In genomic region chr12:107864235-107864634, GRCh38 we compare ENCODE assay signal across 13 cellular contexts.
A peak's percentile ranks its signal among the peaks of the same experiment; 100 is the strongest.
DNase-seq lines count a peak whose midpoint lies in the region; TF ChIP-seq lines count a peak whose summit lies in the region.
"Had no signal": no experiment of that assay in that cellular context is flagged by ENCODE, and none has a peak within 500 bp of the region (broad histone marks: within the 10 kb centered on the region; RNA-seq: fewer than 3 reads in every experiment).

No MANE protein-coding gene starts in this region.

- no peak for TF ChIP-seq EP300 in sigmoid colon (IDR thresholded peaks at IDR 0.05)

- H3K4me1 ChIP-seq in sigmoid colon: peaks cover 0 to 9% (median 3%) of the 10 kb centered on the region in 4 donors

- DNase-seq in NCI-H69 (lab: John Stamatoyannopoulos, UW): peak; percentile 31
- DNase-seq in iPS-NIHi11 (ENCODE audit: low spot score): peak; percentile 42
- no peak for DNase-seq in sigmoid colon
- no peak for DNase-seq in AML-193 (lab: John Stamatoyannopoulos, UW)
- no peak for DNase-seq in WERI-Rb-1
- no peak for DNase-seq in NCI-H774 (lab: John Stamatoyannopoulos, UW)
- DNase-seq: activated CD8-positive, alpha-beta T cell treated with anti-CD3 and anti-CD28 coated beads for 36 hours; CD4-positive, alpha-beta memory T cell; effector CD8-positive, alpha-beta T cell; NCI-H1436 treated with DMSO at 0.1 percent for 48 hours had no signal

- TF ChIP-seq CTCF in sigmoid colon (IDR thresholded peaks at IDR 0.05) (no peak), WERI-Rb-1 (IDR thresholded peaks at IDR 0.05; ENCODE audit: low read depth, low read length) (no peak)

- no peaks in the 10 kb centered on the region for H3K9me3 Mint-ChIP-seq in dendritic cell treated with granulocyte-macrophage colony-stimulating factor and Interleukin-4, amounts not matched to agents 40 ng/mL and 50 ng/mL, for 4 days
- H3K9me3 Mint-ChIP-seq: activated CD8-positive, alpha-beta T cell treated with anti-CD3 and anti-CD28 coated beads for 36 hours; T-helper 1 cell treated with Interleukin-12 subunit alpha and Interleukin-12 subunit beta and Interleukin-4 antibody, amounts not matched to agents 30 μg/mL and 1 μg/mL, for 36 hours had no signal

- TF ChIP-seq POLR2A in sigmoid colon (IDR thresholded peaks at IDR 0.05): no peak

- peaks cover 63% of the 10 kb centered on the region for H3K27me3 Mint-ChIP-seq in dendritic cell treated with granulocyte-macrophage colony-stimulating factor and Interleukin-4, amounts not matched to agents 40 ng/mL and 50 ng/mL, for 4 days

- H3K27me3 ChIP-seq in sigmoid colon (peaks cover 0 to 47% (median 0%) of the 10 kb centered on the region in 3 donors), WERI-Rb-1 (ENCODE audit: insufficient read depth, low read depth, severe bottlenecking) (peaks cover 37% of the 10 kb centered on the region)

- 19 to 21% methylated on average over 33 of the region's 33 CpGs for WGBS in sigmoid colon, 2 donors

- peak overlapping the region; percentile 56 for H3K4me3 Mint-ChIP-seq in dendritic cell treated with granulocyte-macrophage colony-stimulating factor and Interleukin-4, amounts not matched to agents 40 ng/mL and 50 ng/mL, for 4 days
- H3K4me3 Mint-ChIP-seq: activated CD8-positive, alpha-beta T cell treated with anti-CD3 and anti-CD28 coated beads for 36 hours; activated naive CD8-positive, alpha-beta T cell; CD4-positive, alpha-beta memory T cell; T-helper 1 cell treated with Interleukin-12 subunit alpha and Interleukin-12 subunit beta and Interleukin-4 antibody, amounts not matched to agents 30 μg/mL and 1 μg/mL, for 36 hours had no signal

- no peak overlapping the region for H3K27ac Mint-ChIP-seq in dendritic cell treated with granulocyte-macrophage colony-stimulating factor and Interleukin-4, amounts not matched to agents 40 ng/mL and 50 ng/mL, for 4 days
- H3K27ac Mint-ChIP-seq: activated CD8-positive, alpha-beta T cell treated with anti-CD3 and anti-CD28 coated beads for 36 hours; activated naive CD8-positive, alpha-beta T cell; T-helper 1 cell treated with Interleukin-12 subunit alpha and Interleukin-12 subunit beta and Interleukin-4 antibody, amounts not matched to agents 30 μg/mL and 1 μg/mL, for 36 hours had no signal

- no peaks in the 10 kb centered on the region for H3K36me3 ChIP-seq in sigmoid colon
- no peaks in the 10 kb centered on the region for H3K36me3 ChIP-seq in WERI-Rb-1

- H3K36me3 Mint-ChIP-seq in dendritic cell treated with granulocyte-macrophage colony-stimulating factor and Interleukin-4, amounts not matched to agents 40 ng/mL and 50 ng/mL, for 4 days (ENCODE audit: low read depth): no peaks in the 10 kb centered on the region
- H3K36me3 Mint-ChIP-seq: activated naive CD8-positive, alpha-beta T cell; CD4-positive, alpha-beta memory T cell had no signal

- H3K4me3 ChIP-seq in sigmoid colon: peak overlapping the region in 3 of 4 donors; percentile 4 to 33 (median 25)
- H3K4me3 ChIP-seq in WERI-Rb-1 (ENCODE audit: low read depth, low read length): no peak overlapping the region

- H3K27ac ChIP-seq in sigmoid colon: no peak overlapping the region
- no peak overlapping the region for H3K27ac ChIP-seq in WERI-Rb-1

- intact Hi-C loops in dendritic cell treated with granulocyte-macrophage colony-stimulating factor and Interleukin-4, amounts not matched to agents 40 ng/mL and 50 ng/mL, for 4 days (cut with micrococcal nuclease): no loop called here
- intact Hi-C loops in sigmoid colon (cut with DNase I): no loop called here

- H3K9me3 ChIP-seq in sigmoid colon: no peaks in the 10 kb centered on the region
- no peaks in the 10 kb centered on the region for H3K9me3 ChIP-seq in WERI-Rb-1 (ENCODE audit: severe bottlenecking)

- H3K4me1 Mint-ChIP-seq in dendritic cell treated with granulocyte-macrophage colony-stimulating factor and Interleukin-4, amounts not matched to agents 40 ng/mL and 50 ng/mL, for 4 days (ENCODE audit: low read depth): peaks cover 16% of the 10 kb centered on the region

Comparison
In these comparisons a context has a peak if more than half of its experiments do, and no peak if none do; other contexts are left out.
1. DNase-seq: peak in NCI-H69 (single experiment) and iPS-NIHi11 (single experiment); none in sigmoid colon (single experiment), AML-193 (0 of 2), WERI-Rb-1 (single experiment) and NCI-H774 (single experiment).